In the genomic region with DNA sequence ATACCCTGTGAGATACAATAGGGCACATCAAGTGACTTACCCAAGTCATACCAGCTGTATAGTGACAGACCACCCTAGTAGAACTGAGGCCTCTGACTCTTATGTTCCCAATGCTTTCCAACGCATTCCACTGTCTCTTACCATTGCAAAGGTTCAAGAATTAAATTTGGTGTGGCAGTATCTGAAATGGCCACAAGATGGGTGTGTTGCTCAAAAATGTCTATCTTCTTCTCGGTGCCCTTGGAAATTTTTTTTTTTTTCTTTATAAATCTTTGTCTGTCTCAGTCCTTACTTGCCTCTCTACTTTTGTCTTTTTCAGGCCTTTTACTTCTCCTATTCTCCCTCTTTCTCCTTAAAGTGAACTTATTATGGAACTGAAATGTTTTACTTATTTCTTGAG, we compare ENCODE assay signal across 1 cellular context.
A peak's percentile ranks its signal among the peaks of the same experiment; 100 is the strongest.
TF ChIP-seq lines count a peak whose summit lies in the region.

No MANE protein-coding gene starts in this region.

TF ChIP-seq in HepG2, 621 proteins besides CTCF, POLR2A, EP300 and RAD21:
- TF ChIP-seq, protein P1, sequence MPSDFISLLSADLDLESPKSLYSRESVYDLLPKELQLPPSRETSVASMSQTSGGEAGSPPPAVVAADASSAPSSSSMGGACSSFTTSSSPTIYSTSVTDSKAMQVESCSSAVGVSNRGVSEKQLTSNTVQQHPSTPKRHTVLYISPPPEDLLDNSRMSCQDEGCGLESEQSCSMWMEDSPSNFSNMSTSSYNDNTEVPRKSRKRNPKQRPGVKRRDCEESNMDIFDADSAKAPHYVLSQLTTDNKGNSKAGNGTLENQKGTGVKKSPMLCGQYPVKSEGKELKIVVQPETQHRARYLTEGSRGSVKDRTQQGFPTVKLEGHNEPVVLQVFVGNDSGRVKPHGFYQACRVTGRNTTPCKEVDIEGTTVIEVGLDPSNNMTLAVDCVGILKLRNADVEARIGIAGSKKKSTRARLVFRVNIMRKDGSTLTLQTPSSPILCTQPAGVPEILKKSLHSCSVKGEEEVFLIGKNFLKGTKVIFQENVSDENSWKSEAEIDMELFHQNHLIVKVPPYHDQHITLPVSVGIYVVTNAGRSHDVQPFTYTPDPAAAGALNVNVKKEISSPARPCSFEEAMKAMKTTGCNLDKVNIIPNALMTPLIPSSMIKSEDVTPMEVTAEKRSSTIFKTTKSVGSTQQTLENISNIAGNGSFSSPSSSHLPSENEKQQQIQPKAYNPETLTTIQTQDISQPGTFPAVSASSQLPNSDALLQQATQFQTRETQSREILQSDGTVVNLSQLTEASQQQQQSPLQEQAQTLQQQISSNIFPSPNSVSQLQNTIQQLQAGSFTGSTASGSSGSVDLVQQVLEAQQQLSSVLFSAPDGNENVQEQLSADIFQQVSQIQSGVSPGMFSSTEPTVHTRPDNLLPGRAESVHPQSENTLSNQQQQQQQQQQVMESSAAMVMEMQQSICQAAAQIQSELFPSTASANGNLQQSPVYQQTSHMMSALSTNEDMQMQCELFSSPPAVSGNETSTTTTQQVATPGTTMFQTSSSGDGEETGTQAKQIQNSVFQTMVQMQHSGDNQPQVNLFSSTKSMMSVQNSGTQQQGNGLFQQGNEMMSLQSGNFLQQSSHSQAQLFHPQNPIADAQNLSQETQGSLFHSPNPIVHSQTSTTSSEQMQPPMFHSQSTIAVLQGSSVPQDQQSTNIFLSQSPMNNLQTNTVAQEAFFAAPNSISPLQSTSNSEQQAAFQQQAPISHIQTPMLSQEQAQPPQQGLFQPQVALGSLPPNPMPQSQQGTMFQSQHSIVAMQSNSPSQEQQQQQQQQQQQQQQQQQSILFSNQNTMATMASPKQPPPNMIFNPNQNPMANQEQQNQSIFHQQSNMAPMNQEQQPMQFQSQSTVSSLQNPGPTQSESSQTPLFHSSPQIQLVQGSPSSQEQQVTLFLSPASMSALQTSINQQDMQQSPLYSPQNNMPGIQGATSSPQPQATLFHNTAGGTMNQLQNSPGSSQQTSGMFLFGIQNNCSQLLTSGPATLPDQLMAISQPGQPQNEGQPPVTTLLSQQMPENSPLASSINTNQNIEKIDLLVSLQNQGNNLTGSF (CRISPR knock-in tag; IDR thresholded peaks at IDR 0.05), result no peak
- TF ChIP-seq TRIM24 (CRISPR knock-in tag; IDR thresholded peaks at IDR 0.05) (no peak), ETV5 (CRISPR knock-in tag; IDR thresholded peaks at IDR 0.05; ENCODE audit: borderline replicate concordance) (no peak), PCBP2 (optimal IDR thresholded peaks at IDR 0.05; ENCODE audit: low read depth, low read length, poor library complexity, severe bottlenecking) (no peak), STAG1 (CRISPR knock-in tag; IDR thresholded peaks at IDR 0.05) (peak; percentile 80), SMC3 (IDR thresholded peaks at IDR 0.05; ENCODE audit: low read length) (peak; percentile 84), CC2D1A (CRISPR knock-in tag; IDR thresholded peaks at IDR 0.05) (no peak), ZNF282 (IDR thresholded peaks at IDR 0.05; ENCODE audit: partially characterized antibody) (no peak)
- TF ChIP-seq, protein P2, sequence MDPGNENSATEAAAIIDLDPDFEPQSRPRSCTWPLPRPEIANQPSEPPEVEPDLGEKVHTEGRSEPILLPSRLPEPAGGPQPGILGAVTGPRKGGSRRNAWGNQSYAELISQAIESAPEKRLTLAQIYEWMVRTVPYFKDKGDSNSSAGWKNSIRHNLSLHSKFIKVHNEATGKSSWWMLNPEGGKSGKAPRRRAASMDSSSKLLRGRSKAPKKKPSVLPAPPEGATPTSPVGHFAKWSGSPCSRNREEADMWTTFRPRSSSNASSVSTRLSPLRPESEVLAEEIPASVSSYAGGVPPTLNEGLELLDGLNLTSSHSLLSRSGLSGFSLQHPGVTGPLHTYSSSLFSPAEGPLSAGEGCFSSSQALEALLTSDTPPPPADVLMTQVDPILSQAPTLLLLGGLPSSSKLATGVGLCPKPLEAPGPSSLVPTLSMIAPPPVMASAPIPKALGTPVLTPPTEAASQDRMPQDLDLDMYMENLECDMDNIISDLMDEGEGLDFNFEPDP (CRISPR knock-in tag; conservative IDR thresholded peaks at IDR 0.05), result no peak
- TF ChIP-seq, protein P3, sequence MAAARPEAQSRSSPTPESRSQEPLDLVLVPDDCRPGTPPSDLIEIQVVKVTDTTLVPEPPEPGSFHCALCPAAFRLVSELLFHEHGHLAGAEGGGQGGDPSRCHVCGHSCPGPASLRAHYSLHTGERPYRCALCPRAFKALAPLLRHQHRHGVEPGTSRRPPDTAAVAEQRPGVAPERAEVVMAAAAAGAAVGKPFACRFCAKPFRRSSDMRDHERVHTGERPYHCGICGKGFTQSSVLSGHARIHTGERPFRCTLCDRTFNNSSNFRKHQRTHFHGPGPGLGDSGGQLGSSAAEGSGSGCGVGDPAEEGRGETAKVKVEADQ (CRISPR knock-in tag; IDR thresholded peaks at IDR 0.05; ENCODE audit: borderline replicate concordance), result no peak
- TF ChIP-seq, protein P4, sequence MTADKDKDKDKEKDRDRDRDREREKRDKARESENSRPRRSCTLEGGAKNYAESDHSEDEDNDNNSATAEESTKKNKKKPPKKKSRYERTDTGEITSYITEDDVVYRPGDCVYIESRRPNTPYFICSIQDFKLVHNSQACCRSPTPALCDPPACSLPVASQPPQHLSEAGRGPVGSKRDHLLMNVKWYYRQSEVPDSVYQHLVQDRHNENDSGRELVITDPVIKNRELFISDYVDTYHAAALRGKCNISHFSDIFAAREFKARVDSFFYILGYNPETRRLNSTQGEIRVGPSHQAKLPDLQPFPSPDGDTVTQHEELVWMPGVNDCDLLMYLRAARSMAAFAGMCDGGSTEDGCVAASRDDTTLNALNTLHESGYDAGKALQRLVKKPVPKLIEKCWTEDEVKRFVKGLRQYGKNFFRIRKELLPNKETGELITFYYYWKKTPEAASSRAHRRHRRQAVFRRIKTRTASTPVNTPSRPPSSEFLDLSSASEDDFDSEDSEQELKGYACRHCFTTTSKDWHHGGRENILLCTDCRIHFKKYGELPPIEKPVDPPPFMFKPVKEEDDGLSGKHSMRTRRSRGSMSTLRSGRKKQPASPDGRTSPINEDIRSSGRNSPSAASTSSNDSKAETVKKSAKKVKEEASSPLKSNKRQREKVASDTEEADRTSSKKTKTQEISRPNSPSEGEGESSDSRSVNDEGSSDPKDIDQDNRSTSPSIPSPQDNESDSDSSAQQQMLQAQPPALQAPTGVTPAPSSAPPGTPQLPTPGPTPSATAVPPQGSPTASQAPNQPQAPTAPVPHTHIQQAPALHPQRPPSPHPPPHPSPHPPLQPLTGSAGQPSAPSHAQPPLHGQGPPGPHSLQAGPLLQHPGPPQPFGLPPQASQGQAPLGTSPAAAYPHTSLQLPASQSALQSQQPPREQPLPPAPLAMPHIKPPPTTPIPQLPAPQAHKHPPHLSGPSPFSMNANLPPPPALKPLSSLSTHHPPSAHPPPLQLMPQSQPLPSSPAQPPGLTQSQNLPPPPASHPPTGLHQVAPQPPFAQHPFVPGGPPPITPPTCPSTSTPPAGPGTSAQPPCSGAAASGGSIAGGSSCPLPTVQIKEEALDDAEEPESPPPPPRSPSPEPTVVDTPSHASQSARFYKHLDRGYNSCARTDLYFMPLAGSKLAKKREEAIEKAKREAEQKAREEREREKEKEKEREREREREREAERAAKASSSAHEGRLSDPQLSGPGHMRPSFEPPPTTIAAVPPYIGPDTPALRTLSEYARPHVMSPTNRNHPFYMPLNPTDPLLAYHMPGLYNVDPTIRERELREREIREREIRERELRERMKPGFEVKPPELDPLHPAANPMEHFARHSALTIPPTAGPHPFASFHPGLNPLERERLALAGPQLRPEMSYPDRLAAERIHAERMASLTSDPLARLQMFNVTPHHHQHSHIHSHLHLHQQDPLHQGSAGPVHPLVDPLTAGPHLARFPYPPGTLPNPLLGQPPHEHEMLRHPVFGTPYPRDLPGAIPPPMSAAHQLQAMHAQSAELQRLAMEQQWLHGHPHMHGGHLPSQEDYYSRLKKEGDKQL (CRISPR knock-in tag; IDR thresholded peaks at IDR 0.05; ENCODE audit: low read depth), result no peak
- TF ChIP-seq, protein P5, sequence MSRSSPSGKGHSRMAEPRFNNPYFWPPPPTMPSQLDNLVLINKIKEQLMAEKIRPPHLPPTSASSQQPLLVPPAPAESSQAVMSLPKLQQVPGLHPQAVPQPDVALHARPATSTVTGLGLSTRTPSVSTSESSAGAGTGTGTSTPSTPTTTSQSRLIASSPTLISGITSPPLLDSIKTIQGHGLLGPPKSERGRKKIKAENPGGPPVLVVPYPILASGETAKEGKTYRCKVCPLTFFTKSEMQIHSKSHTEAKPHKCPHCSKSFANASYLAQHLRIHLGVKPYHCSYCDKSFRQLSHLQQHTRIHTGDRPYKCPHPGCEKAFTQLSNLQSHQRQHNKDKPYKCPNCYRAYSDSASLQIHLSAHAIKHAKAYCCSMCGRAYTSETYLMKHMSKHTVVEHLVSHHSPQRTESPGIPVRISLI (CRISPR knock-in tag; IDR thresholded peaks at IDR 0.05; ENCODE audit: borderline replicate concordance), result 0 out of 2 replicates have a peak, but pooled peaks have one; percentile 38
- TF ChIP-seq, protein P6, sequence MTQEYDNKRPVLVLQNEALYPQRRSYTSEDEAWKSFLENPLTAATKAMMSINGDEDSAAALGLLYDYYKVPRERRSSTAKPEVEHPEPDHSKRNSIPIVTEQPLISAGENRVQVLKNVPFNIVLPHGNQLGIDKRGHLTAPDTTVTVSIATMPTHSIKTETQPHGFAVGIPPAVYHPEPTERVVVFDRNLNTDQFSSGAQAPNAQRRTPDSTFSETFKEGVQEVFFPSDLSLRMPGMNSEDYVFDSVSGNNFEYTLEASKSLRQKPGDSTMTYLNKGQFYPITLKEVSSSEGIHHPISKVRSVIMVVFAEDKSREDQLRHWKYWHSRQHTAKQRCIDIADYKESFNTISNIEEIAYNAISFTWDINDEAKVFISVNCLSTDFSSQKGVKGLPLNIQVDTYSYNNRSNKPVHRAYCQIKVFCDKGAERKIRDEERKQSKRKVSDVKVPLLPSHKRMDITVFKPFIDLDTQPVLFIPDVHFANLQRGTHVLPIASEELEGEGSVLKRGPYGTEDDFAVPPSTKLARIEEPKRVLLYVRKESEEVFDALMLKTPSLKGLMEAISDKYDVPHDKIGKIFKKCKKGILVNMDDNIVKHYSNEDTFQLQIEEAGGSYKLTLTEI (CRISPR knock-in tag; conservative IDR thresholded peaks at IDR 0.05), result no peak
